In genomic region chr22:40533712-40534378, GRCh38 we compare ENCODE assay signal across 1 cellular context.
TF ChIP-seq lines count a peak whose summit lies in the region.

No MANE protein-coding gene starts in this region.

TF ChIP-seq in H1, 55 proteins besides CTCF, POLR2A, EP300 and RAD21 (continued from another document):
- TF ChIP-seq ATF2 (IDR thresholded peaks at IDR 0.05; ENCODE audit: low read length) (no peak), PHF8 (conservative IDR thresholded peaks at IDR 0.05; ENCODE audit: low read depth, low read length) (no peak), GTF2F1 (IDR thresholded peaks at IDR 0.05; ENCODE audit: borderline replicate concordance, low read depth, low read length) (no peak), YY1 (IDR thresholded peaks at IDR 0.05; ENCODE audit: low read depth, low read length) (no peak), CHD2 (IDR thresholded peaks at IDR 0.05; ENCODE audit: low read length) (no peak), TAF1 (IDR thresholded peaks at IDR 0.05; ENCODE audit: low read depth, low read length) (no peak), USF2 (IDR thresholded peaks at IDR 0.05; ENCODE audit: low read length) (no peak), SIX5 (IDR thresholded peaks at IDR 0.05; ENCODE audit: low read depth, low read length) (no peak), NRF1 (IDR thresholded peaks at IDR 0.05; ENCODE audit: low read depth, low read length) (no peak), BACH1 (IDR thresholded peaks at IDR 0.05; ENCODE audit: low read length) (no peak), SIN3A (conservative IDR thresholded peaks at IDR 0.05 in 1 of 2, IDR thresholded peaks at IDR 0.05 in 1 of 2; ENCODE audit: low read depth in 1 of 2, low read length in 2 of 2) (no peak), KDM1A (IDR thresholded peaks at IDR 0.05; ENCODE audit: borderline replicate concordance, low read length) (no peak)
- TF ChIP-seq, protein P1, sequence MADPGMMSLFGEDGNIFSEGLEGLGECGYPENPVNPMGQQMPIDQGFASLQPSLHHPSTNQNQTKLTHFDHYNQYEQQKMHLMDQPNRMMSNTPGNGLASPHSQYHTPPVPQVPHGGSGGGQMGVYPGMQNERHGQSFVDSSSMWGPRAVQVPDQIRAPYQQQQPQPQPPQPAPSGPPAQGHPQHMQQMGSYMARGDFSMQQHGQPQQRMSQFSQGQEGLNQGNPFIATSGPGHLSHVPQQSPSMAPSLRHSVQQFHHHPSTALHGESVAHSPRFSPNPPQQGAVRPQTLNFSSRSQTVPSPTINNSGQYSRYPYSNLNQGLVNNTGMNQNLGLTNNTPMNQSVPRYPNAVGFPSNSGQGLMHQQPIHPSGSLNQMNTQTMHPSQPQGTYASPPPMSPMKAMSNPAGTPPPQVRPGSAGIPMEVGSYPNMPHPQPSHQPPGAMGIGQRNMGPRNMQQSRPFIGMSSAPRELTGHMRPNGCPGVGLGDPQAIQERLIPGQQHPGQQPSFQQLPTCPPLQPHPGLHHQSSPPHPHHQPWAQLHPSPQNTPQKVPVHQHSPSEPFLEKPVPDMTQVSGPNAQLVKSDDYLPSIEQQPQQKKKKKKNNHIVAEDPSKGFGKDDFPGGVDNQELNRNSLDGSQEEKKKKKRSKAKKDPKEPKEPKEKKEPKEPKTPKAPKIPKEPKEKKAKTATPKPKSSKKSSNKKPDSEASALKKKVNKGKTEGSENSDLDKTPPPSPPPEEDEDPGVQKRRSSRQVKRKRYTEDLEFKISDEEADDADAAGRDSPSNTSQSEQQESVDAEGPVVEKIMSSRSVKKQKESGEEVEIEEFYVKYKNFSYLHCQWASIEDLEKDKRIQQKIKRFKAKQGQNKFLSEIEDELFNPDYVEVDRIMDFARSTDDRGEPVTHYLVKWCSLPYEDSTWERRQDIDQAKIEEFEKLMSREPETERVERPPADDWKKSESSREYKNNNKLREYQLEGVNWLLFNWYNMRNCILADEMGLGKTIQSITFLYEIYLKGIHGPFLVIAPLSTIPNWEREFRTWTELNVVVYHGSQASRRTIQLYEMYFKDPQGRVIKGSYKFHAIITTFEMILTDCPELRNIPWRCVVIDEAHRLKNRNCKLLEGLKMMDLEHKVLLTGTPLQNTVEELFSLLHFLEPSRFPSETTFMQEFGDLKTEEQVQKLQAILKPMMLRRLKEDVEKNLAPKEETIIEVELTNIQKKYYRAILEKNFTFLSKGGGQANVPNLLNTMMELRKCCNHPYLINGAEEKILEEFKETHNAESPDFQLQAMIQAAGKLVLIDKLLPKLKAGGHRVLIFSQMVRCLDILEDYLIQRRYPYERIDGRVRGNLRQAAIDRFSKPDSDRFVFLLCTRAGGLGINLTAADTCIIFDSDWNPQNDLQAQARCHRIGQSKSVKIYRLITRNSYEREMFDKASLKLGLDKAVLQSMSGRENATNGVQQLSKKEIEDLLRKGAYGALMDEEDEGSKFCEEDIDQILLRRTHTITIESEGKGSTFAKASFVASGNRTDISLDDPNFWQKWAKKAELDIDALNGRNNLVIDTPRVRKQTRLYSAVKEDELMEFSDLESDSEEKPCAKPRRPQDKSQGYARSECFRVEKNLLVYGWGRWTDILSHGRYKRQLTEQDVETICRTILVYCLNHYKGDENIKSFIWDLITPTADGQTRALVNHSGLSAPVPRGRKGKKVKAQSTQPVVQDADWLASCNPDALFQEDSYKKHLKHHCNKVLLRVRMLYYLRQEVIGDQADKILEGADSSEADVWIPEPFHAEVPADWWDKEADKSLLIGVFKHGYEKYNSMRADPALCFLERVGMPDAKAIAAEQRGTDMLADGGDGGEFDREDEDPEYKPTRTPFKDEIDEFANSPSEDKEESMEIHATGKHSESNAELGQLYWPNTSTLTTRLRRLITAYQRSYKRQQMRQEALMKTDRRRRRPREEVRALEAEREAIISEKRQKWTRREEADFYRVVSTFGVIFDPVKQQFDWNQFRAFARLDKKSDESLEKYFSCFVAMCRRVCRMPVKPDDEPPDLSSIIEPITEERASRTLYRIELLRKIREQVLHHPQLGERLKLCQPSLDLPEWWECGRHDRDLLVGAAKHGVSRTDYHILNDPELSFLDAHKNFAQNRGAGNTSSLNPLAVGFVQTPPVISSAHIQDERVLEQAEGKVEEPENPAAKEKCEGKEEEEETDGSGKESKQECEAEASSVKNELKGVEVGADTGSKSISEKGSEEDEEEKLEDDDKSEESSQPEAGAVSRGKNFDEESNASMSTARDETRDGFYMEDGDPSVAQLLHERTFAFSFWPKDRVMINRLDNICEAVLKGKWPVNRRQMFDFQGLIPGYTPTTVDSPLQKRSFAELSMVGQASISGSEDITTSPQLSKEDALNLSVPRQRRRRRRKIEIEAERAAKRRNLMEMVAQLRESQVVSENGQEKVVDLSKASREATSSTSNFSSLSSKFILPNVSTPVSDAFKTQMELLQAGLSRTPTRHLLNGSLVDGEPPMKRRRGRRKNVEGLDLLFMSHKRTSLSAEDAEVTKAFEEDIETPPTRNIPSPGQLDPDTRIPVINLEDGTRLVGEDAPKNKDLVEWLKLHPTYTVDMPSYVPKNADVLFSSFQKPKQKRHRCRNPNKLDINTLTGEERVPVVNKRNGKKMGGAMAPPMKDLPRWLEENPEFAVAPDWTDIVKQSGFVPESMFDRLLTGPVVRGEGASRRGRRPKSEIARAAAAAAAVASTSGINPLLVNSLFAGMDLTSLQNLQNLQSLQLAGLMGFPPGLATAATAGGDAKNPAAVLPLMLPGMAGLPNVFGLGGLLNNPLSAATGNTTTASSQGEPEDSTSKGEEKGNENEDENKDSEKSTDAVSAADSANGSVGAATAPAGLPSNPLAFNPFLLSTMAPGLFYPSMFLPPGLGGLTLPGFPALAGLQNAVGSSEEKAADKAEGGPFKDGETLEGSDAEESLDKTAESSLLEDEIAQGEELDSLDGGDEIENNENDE (IDR thresholded peaks at IDR 0.05; ENCODE audit: insufficient replicate concordance, low read length): no peak
